9 cellular contexts compared by ENCODE assay signal in genomic region chr1:31932491-31933316, GRCh38. TPM values are rescaled to one million over a fixed set of nuclear protein-coding genes. Genes with fewer than 3 reads are reported as not detected.
DNase-seq lines count a peak whose midpoint lies in the region; ATAC-seq, FAIRE-seq and TF ChIP-seq lines count a peak whose summit lies in the region.
"Had no signal": no experiment of that assay in that cellular context is flagged by ENCODE, and none has a peak within 500 bp of the region (broad histone marks: within the 10 kb centered on the region; RNA-seq: fewer than 3 reads in every experiment).

No MANE protein-coding gene starts in this region.

- H3K4me3 ChIP-seq in epithelial cell of proximal tubule (ENCODE audit: low read depth, low read length) (peak overlapping the region; percentile 1), skeletal muscle tissue (ENCODE audit: low read length in 3 of 3) (no peak overlapping the region)

- no peak for TF ChIP-seq CTCF in epithelial cell of proximal tubule (conservative IDR thresholded peaks at IDR 0.05; ENCODE audit: low read depth, low read length)
- no peak for TF ChIP-seq CTCF in GM13977 (IDR thresholded peaks at IDR 0.05; ENCODE audit: extremely low read depth, insufficient read depth, missing control alignments)

- no peaks in the 10 kb centered on the region for H3K9me3 ChIP-seq in skeletal muscle tissue (ENCODE audit: control insufficient read depth in 3 of 3, low read length in 3 of 3)

- ATAC-seq in GM21723 (IDR thresholded peaks at IDR 0.05; ENCODE audit: unreplicated experiment): no peak

- H3K27me3 ChIP-seq in skeletal muscle tissue (ENCODE audit: control insufficient read depth in 3 of 3, insufficient read depth in 3 of 3, low read length in 3 of 3): no peaks in the 10 kb centered on the region

- DNase-seq in DMS153 (lab: John Stamatoyannopoulos, UW): peak; percentile 41
- no peak for DNase-seq in DMS153 treated with DMSO at 0.1 percent for 48 hours (lab: John Stamatoyannopoulos, UW; ENCODE audit: unreplicated experiment)
- DNase-seq in RCC 7860 (ENCODE audit: low spot score): peak; percentile 22
- DNase-seq in epithelial cell of proximal tubule (ENCODE audit: low read depth): no peak
- no peak for DNase-seq in GM13977 (ENCODE audit: low spot score)
- DNase-seq in HuH-7.5 (ENCODE audit: low spot score): no peak

- peaks cover 42 to 61% (median 45%) of the 10 kb centered on the region in 3 donors for H3K4me1 ChIP-seq in skeletal muscle tissue (ENCODE audit: control insufficient read depth in 3 of 3, insufficient read depth in 3 of 3, low read length in 3 of 3)

- in situ Hi-C loops in GM13977 (cut with MboI; ENCODE audit: low pct_unique_long_range_greater_than_20kb, low sequenced_read_pairs, unreplicated experiment): no loop called here

- peak overlapping the region; percentile 95 for H3K27ac ChIP-seq in skeletal muscle tissue (ENCODE audit: low read depth, low read length)

- FAIRE-seq in RCC 7860 (lab: Jason Lieb, UNC): no peak
- FAIRE-seq: A204.1 had no signal

- H3K9ac ChIP-seq in skeletal muscle tissue (ENCODE audit: low read depth in 1 of 3, low read length in 3 of 3): peak overlapping the region in 2 of 3 donors; percentile 0 to 17

- H3K36me3 ChIP-seq in skeletal muscle tissue (ENCODE audit: control insufficient read depth in 3 of 3, insufficient read depth in 3 of 3, low read length in 3 of 3): no peaks in the 10 kb centered on the region

RNA-seq across cellular contexts. Expression of gene PTP4A2, which starts 5.5 kb away (rescaled TPM):
- 160 TPM in 2 replicates for total RNA-seq in epithelial cell of proximal tubule
- total RNA-seq in skeletal muscle tissue: 457 TPM

Comparison
In these comparisons a context has a peak if more than half of its experiments do, and no peak if none do; other contexts are left out.
1. DNase-seq: peak in DMS153 (single experiment) and RCC 7860 (single experiment); none in DMS153 treated with DMSO at 0.1 percent for 48 hours (single experiment), epithelial cell of proximal tubule (single experiment), GM13977 (single experiment) and HuH-7.5 (single experiment).